8 cellular contexts compared by ENCODE assay signal in the genomic region with DNA sequence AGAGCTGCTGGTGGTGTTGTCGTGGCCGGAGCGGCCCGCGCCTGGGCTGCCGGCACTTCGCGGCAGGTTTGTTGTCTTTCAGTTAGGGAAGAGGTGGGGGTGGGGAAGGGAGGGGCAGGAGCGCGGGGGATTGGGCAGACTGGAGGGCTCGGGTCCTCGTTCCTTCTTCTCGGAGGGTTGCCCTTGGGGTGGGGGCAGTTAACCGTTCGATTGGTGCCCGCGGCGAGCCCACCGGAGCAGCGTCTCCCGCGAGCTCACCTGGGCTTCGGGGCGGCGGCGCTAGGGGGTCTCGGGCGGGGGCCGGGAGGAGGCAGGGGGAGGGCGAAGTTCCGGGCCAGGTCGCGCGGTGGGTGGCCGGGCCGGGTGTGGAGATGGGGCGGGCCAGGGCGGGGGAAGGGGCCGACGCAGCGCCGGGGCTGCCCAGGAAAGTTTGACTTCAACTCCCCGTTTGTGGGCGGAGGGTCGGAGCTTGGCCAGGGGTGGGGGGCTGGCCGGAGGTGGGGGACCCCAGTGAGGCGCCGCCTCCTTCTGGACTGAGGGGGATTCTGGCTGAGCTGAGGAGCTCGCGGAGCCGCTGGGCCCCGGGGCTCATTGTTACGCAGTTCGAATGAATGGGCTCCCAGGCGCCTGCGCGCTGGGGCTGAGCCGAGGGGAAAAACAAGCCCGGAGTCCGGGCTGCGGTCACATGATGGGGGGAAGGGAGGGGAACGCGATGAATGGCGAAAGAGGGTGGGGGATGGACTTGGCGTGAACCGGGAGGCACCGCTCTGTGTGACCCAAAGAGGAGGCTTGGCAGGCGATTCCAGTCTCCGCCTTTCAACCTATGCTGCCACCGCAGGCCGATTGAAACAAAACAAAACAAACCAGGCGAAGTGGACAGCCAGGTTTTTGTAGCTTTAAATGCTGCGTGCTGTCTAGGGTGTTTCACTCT. TPM values are rescaled to one million over a fixed set of nuclear protein-coding genes. Genes with fewer than 3 reads are reported as not detected.
A peak's percentile ranks its signal among the peaks of the same experiment; 100 is the strongest.
DNase-seq lines count a peak whose midpoint lies in the region; ATAC-seq and TF ChIP-seq lines count a peak whose summit lies in the region.

No MANE protein-coding gene starts in this region.

- peak; percentile 97 for DNase-seq in ELF-1 (ENCODE audit: low read depth, low spot score)
- peak; percentile 79 for DNase-seq in HFF-Myc (ENCODE audit: extremely low read depth, low read depth)
- DNase-seq in NCI-H1105 (lab: John Stamatoyannopoulos, UW) = peak; percentile 93
- peak; percentile 86 to 93 for DNase-seq in activated naive CD4-positive, alpha-beta T cell treated with anti-CD3 and anti-CD28 coated beads, Interleukin-2, amount 50 U/mL, for 72 hours (ENCODE audit: low spot score in 2 of 2)
- DNase-seq in glomerular endothelial cell (ENCODE audit: extremely low read depth, low read depth, low spot score) = peak; percentile 79
- peak; percentile 37 to 99 (median 96) for DNase-seq in nucleus accumbens (lab: John Stamatoyannopoulos, UW)
- DNase-seq in superior temporal gyrus (ENCODE audit: extremely low spot score) = peak; percentile 97

- H3K4me3 ChIP-seq in HFF-Myc (replicated peaks; ENCODE audit: low read depth, low read length) = peak overlapping the region; percentile 65

- peaks cover 0 to 5% of the 10 kb centered on the region in 2 donors for H3K36me3 Mint-ChIP-seq in activated naive CD4-positive, alpha-beta T cell treated with anti-CD3 and anti-CD28 coated beads, Interleukin-2, amount 50 U/mL, for 72 hours

- peak overlapping the region; percentile 99 to 100 for H3K27ac Mint-ChIP-seq in activated naive CD4-positive, alpha-beta T cell treated with anti-CD3 and anti-CD28 coated beads, Interleukin-2, amount 50 U/mL, for 72 hours

- TF ChIP-seq CTCF in HFF-Myc (IDR thresholded peaks at IDR 0.05; ENCODE audit: low read depth, low read length, missing control alignments) = no peak

- peak; percentile 68 for ATAC-seq in SK-N-SH treated with all-trans-retinoic acid at 6 μM for 48 hours
- ATAC-seq in activated naive CD4-positive, alpha-beta T cell treated with anti-CD3 and anti-CD28 coated beads, Interleukin-2, amount 50 U/mL, for 72 hours = peak; percentile 45 to 52

- H3K9me3 Mint-ChIP-seq in activated naive CD4-positive, alpha-beta T cell treated with anti-CD3 and anti-CD28 coated beads, Interleukin-2, amount 50 U/mL, for 72 hours = no peaks in the 10 kb centered on the region

TF ChIP-seq in SK-N-SH treated with all-trans-retinoic acid at 6 μM for 48 hours, 23 proteins besides CTCF, POLR2A, EP300 and RAD21:
- TF ChIP-seq, protein P1, sequence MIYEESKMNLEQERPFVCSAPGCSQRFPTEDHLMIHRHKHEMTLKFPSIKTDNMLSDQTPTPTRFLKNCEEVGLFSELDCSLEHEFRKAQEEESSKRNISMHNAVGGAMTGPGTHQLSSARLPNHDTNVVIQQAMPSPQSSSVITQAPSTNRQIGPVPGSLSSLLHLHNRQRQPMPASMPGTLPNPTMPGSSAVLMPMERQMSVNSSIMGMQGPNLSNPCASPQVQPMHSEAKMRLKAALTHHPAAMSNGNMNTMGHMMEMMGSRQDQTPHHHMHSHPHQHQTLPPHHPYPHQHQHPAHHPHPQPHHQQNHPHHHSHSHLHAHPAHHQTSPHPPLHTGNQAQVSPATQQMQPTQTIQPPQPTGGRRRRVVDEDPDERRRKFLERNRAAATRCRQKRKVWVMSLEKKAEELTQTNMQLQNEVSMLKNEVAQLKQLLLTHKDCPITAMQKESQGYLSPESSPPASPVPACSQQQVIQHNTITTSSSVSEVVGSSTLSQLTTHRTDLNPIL (CRISPR knock-in tag; IDR thresholded peaks at IDR 0.05; ENCODE audit: low read depth) = peak; percentile 61; the same call in 1 of the 2 replicates
- TF ChIP-seq GLIS3 (CRISPR knock-in tag; IDR thresholded peaks at IDR 0.05) = peak; percentile 66
- TF ChIP-seq, protein P2, sequence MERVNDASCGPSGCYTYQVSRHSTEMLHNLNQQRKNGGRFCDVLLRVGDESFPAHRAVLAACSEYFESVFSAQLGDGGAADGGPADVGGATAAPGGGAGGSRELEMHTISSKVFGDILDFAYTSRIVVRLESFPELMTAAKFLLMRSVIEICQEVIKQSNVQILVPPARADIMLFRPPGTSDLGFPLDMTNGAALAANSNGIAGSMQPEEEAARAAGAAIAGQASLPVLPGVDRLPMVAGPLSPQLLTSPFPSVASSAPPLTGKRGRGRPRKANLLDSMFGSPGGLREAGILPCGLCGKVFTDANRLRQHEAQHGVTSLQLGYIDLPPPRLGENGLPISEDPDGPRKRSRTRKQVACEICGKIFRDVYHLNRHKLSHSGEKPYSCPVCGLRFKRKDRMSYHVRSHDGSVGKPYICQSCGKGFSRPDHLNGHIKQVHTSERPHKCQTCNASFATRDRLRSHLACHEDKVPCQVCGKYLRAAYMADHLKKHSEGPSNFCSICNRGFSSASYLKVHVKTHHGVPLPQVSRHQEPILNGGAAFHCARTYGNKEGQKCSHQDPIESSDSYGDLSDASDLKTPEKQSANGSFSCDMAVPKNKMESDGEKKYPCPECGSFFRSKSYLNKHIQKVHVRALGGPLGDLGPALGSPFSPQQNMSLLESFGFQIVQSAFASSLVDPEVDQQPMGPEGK (CRISPR knock-in tag; IDR thresholded peaks at IDR 0.05; ENCODE audit: borderline replicate concordance) = peak; percentile 94
- no peak for TF ChIP-seq BACH2 (CRISPR knock-in tag; IDR thresholded peaks at IDR 0.05; ENCODE audit: borderline replicate concordance)
- TF ChIP-seq ZC3H10 (CRISPR knock-in tag; IDR thresholded peaks at IDR 0.05) = peak; percentile 84
- TF ChIP-seq ZNF8 (CRISPR knock-in tag; IDR thresholded peaks at IDR 0.05) = no peak
- TF ChIP-seq, protein P3, sequence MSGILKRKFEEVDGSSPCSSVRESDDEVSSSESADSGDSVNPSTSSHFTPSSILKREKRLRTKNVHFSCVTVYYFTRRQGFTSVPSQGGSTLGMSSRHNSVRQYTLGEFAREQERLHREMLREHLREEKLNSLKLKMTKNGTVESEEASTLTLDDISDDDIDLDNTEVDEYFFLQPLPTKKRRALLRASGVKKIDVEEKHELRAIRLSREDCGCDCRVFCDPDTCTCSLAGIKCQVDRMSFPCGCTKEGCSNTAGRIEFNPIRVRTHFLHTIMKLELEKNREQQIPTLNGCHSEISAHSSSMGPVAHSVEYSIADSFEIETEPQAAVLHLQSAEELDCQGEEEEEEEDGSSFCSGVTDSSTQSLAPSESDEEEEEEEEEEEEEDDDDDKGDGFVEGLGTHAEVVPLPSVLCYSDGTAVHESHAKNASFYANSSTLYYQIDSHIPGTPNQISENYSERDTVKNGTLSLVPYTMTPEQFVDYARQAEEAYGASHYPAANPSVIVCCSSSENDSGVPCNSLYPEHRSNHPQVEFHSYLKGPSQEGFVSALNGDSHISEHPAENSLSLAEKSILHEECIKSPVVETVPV (CRISPR knock-in tag; IDR thresholded peaks at IDR 0.05) = peak; percentile 82; the same call in 1 of the 2 replicates
- 0 out of 2 replicates have a peak, but pooled peaks have one; percentile 43 for TF ChIP-seq CSDC2 (CRISPR knock-in tag; IDR thresholded peaks at IDR 0.05)
- TF ChIP-seq ZNF565 (CRISPR knock-in tag; conservative IDR thresholded peaks at IDR 0.05; ENCODE audit: low read depth) = no peak
- TF ChIP-seq ESRRG (CRISPR knock-in tag; IDR thresholded peaks at IDR 0.05) = peak; percentile 79; the same call in 1 of the 2 replicates
- TF ChIP-seq ZFP30 (CRISPR knock-in tag; IDR thresholded peaks at IDR 0.05) = no peak
- TF ChIP-seq, protein P4, sequence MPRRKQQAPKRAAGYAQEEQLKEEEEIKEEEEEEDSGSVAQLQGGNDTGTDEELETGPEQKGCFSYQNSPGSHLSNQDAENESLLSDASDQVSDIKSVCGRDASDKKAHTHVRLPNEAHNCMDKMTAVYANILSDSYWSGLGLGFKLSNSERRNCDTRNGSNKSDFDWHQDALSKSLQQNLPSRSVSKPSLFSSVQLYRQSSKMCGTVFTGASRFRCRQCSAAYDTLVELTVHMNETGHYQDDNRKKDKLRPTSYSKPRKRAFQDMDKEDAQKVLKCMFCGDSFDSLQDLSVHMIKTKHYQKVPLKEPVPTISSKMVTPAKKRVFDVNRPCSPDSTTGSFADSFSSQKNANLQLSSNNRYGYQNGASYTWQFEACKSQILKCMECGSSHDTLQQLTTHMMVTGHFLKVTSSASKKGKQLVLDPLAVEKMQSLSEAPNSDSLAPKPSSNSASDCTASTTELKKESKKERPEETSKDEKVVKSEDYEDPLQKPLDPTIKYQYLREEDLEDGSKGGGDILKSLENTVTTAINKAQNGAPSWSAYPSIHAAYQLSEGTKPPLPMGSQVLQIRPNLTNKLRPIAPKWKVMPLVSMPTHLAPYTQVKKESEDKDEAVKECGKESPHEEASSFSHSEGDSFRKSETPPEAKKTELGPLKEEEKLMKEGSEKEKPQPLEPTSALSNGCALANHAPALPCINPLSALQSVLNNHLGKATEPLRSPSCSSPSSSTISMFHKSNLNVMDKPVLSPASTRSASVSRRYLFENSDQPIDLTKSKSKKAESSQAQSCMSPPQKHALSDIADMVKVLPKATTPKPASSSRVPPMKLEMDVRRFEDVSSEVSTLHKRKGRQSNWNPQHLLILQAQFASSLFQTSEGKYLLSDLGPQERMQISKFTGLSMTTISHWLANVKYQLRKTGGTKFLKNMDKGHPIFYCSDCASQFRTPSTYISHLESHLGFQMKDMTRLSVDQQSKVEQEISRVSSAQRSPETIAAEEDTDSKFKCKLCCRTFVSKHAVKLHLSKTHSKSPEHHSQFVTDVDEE (CRISPR knock-in tag; IDR thresholded peaks at IDR 0.05) = peak; percentile 66; the same call in 1 of the 2 replicates
- peak; percentile 84 for TF ChIP-seq RARB (CRISPR knock-in tag; IDR thresholded peaks at IDR 0.05)
TF ChIP-seq in SK-N-SH treated with all-trans-retinoic acid at 6 μM for 48 hours: peak in this region for 9.

RNA-seq across cellular contexts. Expression of a gene that starts 0.6 kb away (rescaled TPM):
- total RNA-seq in activated naive CD4-positive, alpha-beta T cell treated with anti-CD3 and anti-CD28 coated beads, Interleukin-2, amount 50 U/mL, for 72 hours = 10 to 100 TPM; 26.8 to 73.9 TPM
- total RNA-seq in glomerular endothelial cell = 74.7 and 83.0 TPM in 2 replicates

Comparison
In these comparisons a context has a peak if more than half of its experiments do, and no peak if none do; other contexts are left out.
1. Peak in every context shown above with its lines: DNase-seq, ATAC-seq and H3K4me3 ChIP-seq.